Comparison of ENCODE assay signal across 1 cellular context in the genomic region with DNA sequence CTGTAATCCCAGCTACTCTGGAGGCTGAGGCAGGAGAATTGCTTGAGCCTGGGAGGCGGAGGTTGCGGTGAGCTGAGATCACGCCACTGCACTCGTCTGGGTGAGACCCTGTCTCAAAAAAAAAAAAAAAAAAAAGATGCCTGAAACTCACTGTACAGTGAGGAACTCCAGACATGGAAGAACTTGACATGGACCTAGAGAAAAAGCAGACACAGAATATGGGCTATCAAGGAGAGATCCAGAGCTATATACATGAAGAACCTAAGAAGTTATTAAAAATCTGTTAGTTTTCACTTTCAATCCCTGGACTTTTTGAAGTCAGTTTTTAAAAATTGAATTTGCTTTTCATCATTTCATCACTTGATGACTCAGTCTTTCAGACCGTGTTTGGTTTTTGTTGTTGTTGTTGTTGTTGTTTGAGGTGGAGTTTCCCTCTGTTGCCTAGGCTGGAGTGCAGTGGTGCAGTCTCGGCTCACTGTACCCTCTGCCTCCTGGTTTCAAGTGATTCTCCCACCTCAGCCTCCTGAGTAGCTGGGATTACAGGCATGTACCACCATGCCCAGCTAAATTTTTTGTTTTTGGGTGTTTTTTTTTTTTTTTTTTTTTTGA.
TF ChIP-seq lines count a peak whose summit lies in the region.

No MANE protein-coding gene starts in this region.

TF ChIP-seq in WTC11, 78 proteins besides CTCF, POLR2A, EP300 and RAD21 (continued from another document):
- TF ChIP-seq, protein P1, sequence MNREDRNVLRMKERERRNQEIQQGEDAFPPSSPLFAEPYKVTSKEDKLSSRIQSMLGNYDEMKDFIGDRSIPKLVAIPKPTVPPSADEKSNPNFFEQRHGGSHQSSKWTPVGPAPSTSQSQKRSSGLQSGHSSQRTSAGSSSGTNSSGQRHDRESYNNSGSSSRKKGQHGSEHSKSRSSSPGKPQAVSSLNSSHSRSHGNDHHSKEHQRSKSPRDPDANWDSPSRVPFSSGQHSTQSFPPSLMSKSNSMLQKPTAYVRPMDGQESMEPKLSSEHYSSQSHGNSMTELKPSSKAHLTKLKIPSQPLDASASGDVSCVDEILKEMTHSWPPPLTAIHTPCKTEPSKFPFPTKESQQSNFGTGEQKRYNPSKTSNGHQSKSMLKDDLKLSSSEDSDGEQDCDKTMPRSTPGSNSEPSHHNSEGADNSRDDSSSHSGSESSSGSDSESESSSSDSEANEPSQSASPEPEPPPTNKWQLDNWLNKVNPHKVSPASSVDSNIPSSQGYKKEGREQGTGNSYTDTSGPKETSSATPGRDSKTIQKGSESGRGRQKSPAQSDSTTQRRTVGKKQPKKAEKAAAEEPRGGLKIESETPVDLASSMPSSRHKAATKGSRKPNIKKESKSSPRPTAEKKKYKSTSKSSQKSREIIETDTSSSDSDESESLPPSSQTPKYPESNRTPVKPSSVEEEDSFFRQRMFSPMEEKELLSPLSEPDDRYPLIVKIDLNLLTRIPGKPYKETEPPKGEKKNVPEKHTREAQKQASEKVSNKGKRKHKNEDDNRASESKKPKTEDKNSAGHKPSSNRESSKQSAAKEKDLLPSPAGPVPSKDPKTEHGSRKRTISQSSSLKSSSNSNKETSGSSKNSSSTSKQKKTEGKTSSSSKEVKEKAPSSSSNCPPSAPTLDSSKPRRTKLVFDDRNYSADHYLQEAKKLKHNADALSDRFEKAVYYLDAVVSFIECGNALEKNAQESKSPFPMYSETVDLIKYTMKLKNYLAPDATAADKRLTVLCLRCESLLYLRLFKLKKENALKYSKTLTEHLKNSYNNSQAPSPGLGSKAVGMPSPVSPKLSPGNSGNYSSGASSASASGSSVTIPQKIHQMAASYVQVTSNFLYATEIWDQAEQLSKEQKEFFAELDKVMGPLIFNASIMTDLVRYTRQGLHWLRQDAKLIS (CRISPR knock-in tag; IDR thresholded peaks at IDR 0.05; ENCODE audit: borderline replicate concordance), result no peak
- TF ChIP-seq ETV6 (CRISPR knock-in tag; IDR thresholded peaks at IDR 0.05) (no peak), ESRRA (CRISPR knock-in tag; IDR thresholded peaks at IDR 0.05; ENCODE audit: borderline replicate concordance) (no peak), GABPB1 (CRISPR knock-in tag; IDR thresholded peaks at IDR 0.05) (no peak), ZNF396 (CRISPR knock-in tag; IDR thresholded peaks at IDR 0.05; ENCODE audit: borderline replicate concordance) (no peak)
- TF ChIP-seq, protein P2, sequence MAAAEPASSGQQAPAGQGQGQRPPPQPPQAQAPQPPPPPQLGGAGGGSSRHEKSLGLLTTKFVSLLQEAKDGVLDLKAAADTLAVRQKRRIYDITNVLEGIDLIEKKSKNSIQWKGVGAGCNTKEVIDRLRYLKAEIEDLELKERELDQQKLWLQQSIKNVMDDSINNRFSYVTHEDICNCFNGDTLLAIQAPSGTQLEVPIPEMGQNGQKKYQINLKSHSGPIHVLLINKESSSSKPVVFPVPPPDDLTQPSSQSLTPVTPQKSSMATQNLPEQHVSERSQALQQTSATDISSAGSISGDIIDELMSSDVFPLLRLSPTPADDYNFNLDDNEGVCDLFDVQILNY (CRISPR knock-in tag; IDR thresholded peaks at IDR 0.05), result no peak
